In genomic region chr3:5540532-5540931, GRCh38 we compare ENCODE assay signal across 20 cellular contexts.
DNase-seq lines count a peak whose midpoint lies in the region; ATAC-seq, FAIRE-seq and TF ChIP-seq lines count a peak whose summit lies in the region.
"Had no signal": no experiment of that assay in that cellular context is flagged by ENCODE, and none has a peak within 500 bp of the region (broad histone marks: within the 10 kb centered on the region; RNA-seq: fewer than 3 reads in every experiment).

No MANE protein-coding gene starts in this region.

- H2AFZ ChIP-seq in K562 (ENCODE audit: low read depth, low read length) (no peak overlapping the region), mammary epithelial cell (ENCODE audit: low read depth, low read length) (no peak overlapping the region)
- H2AFZ ChIP-seq: GM23338 had no signal

- WGBS in K562 (ENCODE audit: insufficient coverage, low coverage, missing lambda C conversion rate), result 90% methylated on average over 13 of the region's 13 CpGs
- 94% methylated on average over 13 of the region's 13 CpGs for WGBS in mammary epithelial cell (ENCODE audit: low coverage, missing lambda C conversion rate)

- CTCF ChIA-PET in K562 (lab: Yijun Ruan, JAX; ENCODE audit: low intra/inter-chr PET ratio) (no interaction called here), mammary epithelial cell (lab: Charles Lee; ENCODE audit: low non-redundant PET) (no interaction called here)

- H3K27ac ChIP-seq in K562 (ENCODE audit: extremely low read depth, low read depth, low read length) (no peak overlapping the region), mammary epithelial cell (ENCODE audit: insufficient read depth, low read depth, low read length) (no peak overlapping the region), upper lobe of right lung (no peak overlapping the region)
- H3K27ac ChIP-seq: BLaER1, C4-2B had no signal

- POLR2A ChIA-PET in K562 (lab: Yijun Ruan, JAX), result no interaction called here

- H3K27me3 ChIP-seq in K562 (ENCODE audit: control insufficient read depth in 2 of 2, insufficient read depth in 2 of 2, low read length in 2 of 2) (no peaks in the 10 kb centered on the region), mammary epithelial cell (ENCODE audit: insufficient read depth, low read length) (no peaks in the 10 kb centered on the region), upper lobe of right lung (no peaks in the 10 kb centered on the region)
- H3K27me3 ChIP-seq: BLaER1 had no signal

- intact Hi-C loops in K562 (cut with micrococcal nuclease), result no loop called here
- intact Hi-C loops in mammary epithelial cell (cut with micrococcal nuclease), result no loop called here
- intact Hi-C loops in upper lobe of right lung (cut with DNase I), result no loop called here

- no peak for TF ChIP-seq EP300 in K562 (IDR thresholded peaks at IDR 0.05; ENCODE audit: low read length)

- no peak for TF ChIP-seq RAD21 in K562 (CRISPR knock-in tag; conservative IDR thresholded peaks at IDR 0.05 in 1 of 2, IDR thresholded peaks at IDR 0.05 in 1 of 2)

- no peaks in the 10 kb centered on the region for H3K79me2 ChIP-seq in K562 (ENCODE audit: control insufficient read depth, insufficient read depth, low read length)
- H3K79me2 ChIP-seq in mammary epithelial cell (ENCODE audit: insufficient read depth, low read length), result no peaks in the 10 kb centered on the region

- in situ Hi-C loops in K562 (cut with MboI) (no loop called here), mammary epithelial cell (cut with MboI; ENCODE audit: low sequenced_read_pairs in 2 of 2) (no loop called here)

- ATAC-seq in K562 (no peak), GM21717 (IDR thresholded peaks at IDR 0.05; ENCODE audit: unreplicated experiment) (no peak), upper lobe of right lung (no peak)
- ATAC-seq: CD8-positive, alpha-beta T cell; GM12878; GM23338; HCT116 had no signal

- no peaks in the 10 kb centered on the region for H3K9me1 ChIP-seq in K562 (ENCODE audit: control insufficient read depth, insufficient read depth, low read length)

- no peaks in the 10 kb centered on the region for H3K4me1 ChIP-seq in K562 (replicated peaks in 1 of 2; ENCODE audit: control insufficient read depth in 2 of 2, insufficient read depth in 2 of 2, low read length in 2 of 2)
- H3K4me1 ChIP-seq in mammary epithelial cell (ENCODE audit: insufficient read depth, low read length), result no peaks in the 10 kb centered on the region
- H3K4me1 ChIP-seq in upper lobe of right lung, result no peaks in the 10 kb centered on the region
- H3K4me1 ChIP-seq: BLaER1 had no signal

- FAIRE-seq in D721Med (lab: Jason Lieb, UNC) (peak; percentile 69), GM12892 (lab: Jason Lieb, UNC) (peak; percentile 81), K562 (lab: Jason Lieb, UNC) (no peak)
- FAIRE-seq: GM12878, GM19239 had no signal

- peaks cover 7% of the 10 kb centered on the region for H3K9me3 ChIP-seq in K562 (replicated peaks; ENCODE audit: control insufficient read depth, insufficient read depth, low read depth, low read length)
- H3K9me3 ChIP-seq in mammary epithelial cell (replicated peaks; ENCODE audit: insufficient read depth, low read length), result peaks cover 3% of the 10 kb centered on the region
- peaks cover 5% of the 10 kb centered on the region for H3K9me3 ChIP-seq in upper lobe of right lung
- H3K9me3 ChIP-seq: Caco-2 had no signal

- no TSS peak for BruUV-seq in K562 (replicated peaks; lab: Mats Ljungman, UMichigan)
- no TSS peak for BruUV-seq in mammary epithelial cell (replicated peaks; lab: Mats Ljungman, UMichigan)

- no peak for TF ChIP-seq CTCF in D721Med (IDR thresholded peaks at IDR 0.05; ENCODE audit: insufficient read depth, missing control alignments)
- no peak for TF ChIP-seq CTCF in K562 (IDR thresholded peaks at IDR 0.05 in 2 of 3, conservative IDR thresholded peaks at IDR 0.05 in 1 of 3; ENCODE audit: insufficient read depth in 2 of 3, low read depth in 1 of 3, low read length in 3 of 3)
- no peak for TF ChIP-seq CTCF in mammary epithelial cell (conservative IDR thresholded peaks at IDR 0.05 in 1 of 2, IDR thresholded peaks at IDR 0.05 in 1 of 2; ENCODE audit: extremely low read depth in 1 of 2, insufficient read depth in 1 of 2, low read depth in 1 of 2, low read length in 2 of 2)
- no peak for TF ChIP-seq CTCF in upper lobe of right lung (IDR thresholded peaks at IDR 0.05)

- no peaks in the 10 kb centered on the region for H4K20me1 ChIP-seq in K562 (replicated peaks; ENCODE audit: control insufficient read depth, insufficient read depth, low read length)
- H4K20me1 ChIP-seq in mammary epithelial cell (ENCODE audit: insufficient read depth, low read length), result no peaks in the 10 kb centered on the region
- H4K20me1 ChIP-seq: BLaER1 had no signal

- no peak overlapping the region for H3K4me3 ChIP-seq in K562
- no peak overlapping the region for H3K4me3 ChIP-seq in mammary epithelial cell (replicated peaks in 1 of 3; ENCODE audit: insufficient read depth in 1 of 3, low read depth in 2 of 3, low read length in 3 of 3)
- H3K4me3 ChIP-seq in upper lobe of right lung, result no peak overlapping the region
- H3K4me3 ChIP-seq: BLaER1, GM12878, GM23338 had no signal

- dilution Hi-C loops in mammary epithelial cell (cut with HindIII; ENCODE audit: low sequenced_read_pairs), result no loop called here

- no peaks in the 10 kb centered on the region for H3K36me3 ChIP-seq in K562 (ENCODE audit: control insufficient read depth, insufficient read depth, low read length)
- no peaks in the 10 kb centered on the region for H3K36me3 ChIP-seq in mammary epithelial cell (ENCODE audit: insufficient read depth, low read length)
- H3K36me3 ChIP-seq in upper lobe of right lung, result no peaks in the 10 kb centered on the region
- H3K36me3 ChIP-seq: BLaER1 had no signal

- no peak for TF ChIP-seq POLR2A in GM12892 (IDR thresholded peaks at IDR 0.05; ENCODE audit: low read depth, low read length)
- no peak for TF ChIP-seq POLR2A in K562 (conservative IDR thresholded peaks at IDR 0.05)

- no peak overlapping the region for H3K4me2 ChIP-seq in K562 (ENCODE audit: insufficient read depth, low read length)
- no peak overlapping the region for H3K4me2 ChIP-seq in mammary epithelial cell (ENCODE audit: insufficient read depth, low read depth, low read length)
- H3K4me2 ChIP-seq: BLaER1, GM23338 had no signal

- no peak for DNase-seq in D721Med (ENCODE audit: insufficient read length, low spot score)
- no peak for DNase-seq in GM12892 (ENCODE audit: insufficient read length)
- no peak for DNase-seq in K562 (ENCODE audit: extremely low read depth in 1 of 4, low spot score in 3 of 4)
- no peak for DNase-seq in mammary epithelial cell
- no peak for DNase-seq in upper lobe of right lung
- DNase-seq: Caco-2; CD4-positive, CD25-positive, alpha-beta regulatory T cell; CD8-positive, alpha-beta T cell; DMS 273 treated with DMSO at 0.1 percent for 48 hours; DMS79; EL; GDM1; H9 had no signal

- H3K9ac ChIP-seq in K562 (ENCODE audit: insufficient read depth in 1 of 2, low read depth in 2 of 2, low read length in 2 of 2), result no peak overlapping the region
- H3K9ac ChIP-seq in mammary epithelial cell (ENCODE audit: insufficient read depth, low read length), result no peak overlapping the region
- H3K9ac ChIP-seq: BLaER1 had no signal

TF ChIP-seq in K562, 482 proteins besides CTCF, POLR2A, EP300 and RAD21 (continues in another document):
- TF ChIP-seq SNRNP70 (optimal IDR thresholded peaks at IDR 0.05; ENCODE audit: low read depth, low read length), result no peak
- TF ChIP-seq E4F1 (CRISPR knock-in tag; IDR thresholded peaks at IDR 0.05; ENCODE audit: borderline replicate concordance), result no peak
- no peak for TF ChIP-seq DACH1 (IDR thresholded peaks at IDR 0.05; ENCODE audit: partially characterized antibody)
- peak; percentile 66 for TF ChIP-seq PHF20 (IDR thresholded peaks at IDR 0.05; ENCODE audit: partially characterized antibody)
- TF ChIP-seq HMG20A (CRISPR knock-in tag; conservative IDR thresholded peaks at IDR 0.05), result no peak
- TF ChIP-seq HIVEP1 (CRISPR knock-in tag; IDR thresholded peaks at IDR 0.05), result no peak
- no peak for TF ChIP-seq NUFIP1 (IDR thresholded peaks at IDR 0.05; ENCODE audit: partially characterized antibody)
- TF ChIP-seq ETV5 (CRISPR knock-in tag; IDR thresholded peaks at IDR 0.05; ENCODE audit: low read depth), result no peak
- no peak for TF ChIP-seq FOXO4 (CRISPR knock-in tag; IDR thresholded peaks at IDR 0.05)
- TF ChIP-seq ZEB2 (IDR thresholded peaks at IDR 0.05), result no peak
